In the genomic region with DNA sequence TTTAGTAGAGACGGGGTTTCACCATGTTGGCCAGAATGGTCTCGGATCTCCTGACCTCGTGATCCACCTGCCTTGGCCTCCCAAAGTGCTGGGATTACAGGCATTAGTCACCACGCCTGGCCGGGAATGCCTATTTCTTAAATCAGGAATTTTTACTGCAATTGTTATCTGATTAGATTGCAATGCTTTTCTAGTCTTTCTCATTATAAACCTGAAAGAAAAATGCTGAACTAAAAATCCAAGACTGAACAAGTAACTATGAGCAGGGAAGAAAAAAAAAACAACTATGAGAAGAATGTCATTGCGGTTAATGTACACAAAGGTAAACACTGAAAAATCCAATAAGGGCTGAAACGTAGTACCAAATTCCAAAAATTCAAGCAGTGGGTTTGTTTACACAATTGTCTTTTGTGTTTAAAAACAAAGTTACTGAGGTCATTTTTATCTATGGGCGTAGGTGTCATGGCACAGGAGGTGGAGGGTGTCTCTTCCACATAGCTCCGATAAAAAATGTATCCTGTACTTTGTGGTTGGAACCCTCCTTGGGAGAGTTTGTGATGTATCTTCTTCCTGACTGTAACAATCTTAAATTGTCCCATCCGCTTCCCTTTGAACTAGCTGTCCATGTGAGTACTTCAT, we compare ENCODE assay signal across 8 cellular contexts. TPM values are rescaled to one million over a fixed set of nuclear protein-coding genes. Genes with fewer than 3 reads are reported as not detected.
DNase-seq lines count a peak whose midpoint lies in the region; ATAC-seq and TF ChIP-seq lines count a peak whose summit lies in the region.

No MANE protein-coding gene starts in this region.

- TF ChIP-seq CTCF in BJ (IDR thresholded peaks at IDR 0.05; ENCODE audit: insufficient read depth, low read depth, low read length) (no peak), KMS-11 (conservative IDR thresholded peaks at IDR 0.05; ENCODE audit: low read depth, low read length) (no peak), MCF 10A (IDR thresholded peaks at IDR 0.05; ENCODE audit: unreplicated experiment) (no peak)

- no peaks in the 10 kb centered on the region for H3K27me3 ChIP-seq in BJ (ENCODE audit: control insufficient read depth, insufficient read depth, low read length)
- H3K27me3 ChIP-seq in KMS-11 (ENCODE audit: insufficient read depth, low read depth): no peaks in the 10 kb centered on the region
- no peaks in the 10 kb centered on the region for H3K27me3 ChIP-seq in muscle layer of duodenum (ENCODE audit: low read depth, low read length)

- H2AFZ ChIP-seq in KMS-11 (ENCODE audit: low read depth): peak overlapping the region; percentile 55; the same call in 1 of the 2 replicates

- H3K79me2 ChIP-seq in KMS-11 (ENCODE audit: insufficient read depth, low read depth): no peaks in the 10 kb centered on the region

- intact Hi-C loops in MCF 10A (cut with micrococcal nuclease): loop anchor here (5.0 to 10.0 kb wide), 2 partner anchors 76 to 288 kb away; no protein-coding TSS in a partner anchor

- no peak for ATAC-seq in GM19467 (IDR thresholded peaks at IDR 0.05; ENCODE audit: unreplicated experiment)

- no peaks in the 10 kb centered on the region for H3K36me3 ChIP-seq in BJ (ENCODE audit: control insufficient read depth, insufficient read depth, low read length)
- H3K36me3 ChIP-seq in KMS-11 (ENCODE audit: insufficient read depth): no peaks in the 10 kb centered on the region
- H3K36me3 ChIP-seq in muscle layer of duodenum (ENCODE audit: control insufficient read depth in 1 of 2, insufficient read depth in 2 of 2, low read length in 2 of 2): no peaks in the 10 kb centered on the region

- POLR2A ChIA-PET in BJ (lab: Charles Lee): no interaction called here
- POLR2A ChIA-PET in MCF 10A (lab: Yijun Ruan, JAX): interaction anchor here (0.7 to 7.7 kb wide), 10 partner anchors 8 to 416 kb away, joined by 3 to 51 read pairs (median 4); partner anchors contain the start of genes LIAS, RPL9 and TMEM156

- CTCF ChIA-PET in BJ (lab: Yijun Ruan, JAX) (interaction anchor here (1.0 to 1.7 kb wide), 3 partner anchors 9 to 13 kb away, joined by 3 to 5 read pairs (median 3); no protein-coding TSS in a partner anchor), MCF 10A (lab: Yijun Ruan, JAX) (interaction anchor here (0.6 to 1.8 kb wide), 6 partner anchors 32 to 1171 kb away, joined by 3 to 6 read pairs (median 3); no protein-coding TSS in a partner anchor)

- no peaks in the 10 kb centered on the region for H3K9me3 ChIP-seq in muscle layer of duodenum (ENCODE audit: control insufficient read depth in 1 of 2, low read length in 2 of 2)

- H3K4me3 Mint-ChIP-seq in MCF 10A (ENCODE audit: unreplicated experiment): peak overlapping the region; percentile 72

- H3K4me1 ChIP-seq in KMS-11 (ENCODE audit: low read depth, poor library complexity, severe bottlenecking): peaks cover 19% of the 10 kb centered on the region
- H3K4me1 ChIP-seq in muscle layer of duodenum (ENCODE audit: control insufficient read depth in 1 of 2, insufficient read depth in 2 of 2, low read length in 2 of 2): peaks cover 13 to 30% of the 10 kb centered on the region in 2 donors

- H3K4me1 Mint-ChIP-seq in MCF 10A (ENCODE audit: insufficient read depth, unreplicated experiment): peaks cover 35% of the 10 kb centered on the region

- H3K4me2 ChIP-seq in KMS-11: peak overlapping the region; percentile 59

- H3K27ac ChIP-seq in KMS-11 (peak overlapping the region; percentile 28; the same call in 1 of the 2 replicates), muscle layer of duodenum (ENCODE audit: low read length) (peak overlapping the region; percentile 74)

- no peaks in the 10 kb centered on the region for H3K9me3 Mint-ChIP-seq in MCF 10A (ENCODE audit: unreplicated experiment)

- H3K27ac Mint-ChIP-seq in MCF 10A (ENCODE audit: low read depth, unreplicated experiment): peak overlapping the region; percentile 73

- BruUV-seq in MCF 10A (replicated peaks; lab: Mats Ljungman, UMichigan): no TSS peak

- DNase-seq in BJ (ENCODE audit: low read depth) (peak; percentile 39), MCF 10A (ENCODE audit: unreplicated experiment) (peak; percentile 66), MV-4-11 (lab: John Stamatoyannopoulos, UW) (no peak), NCI-H748 (lab: John Stamatoyannopoulos, UW; ENCODE audit: unreplicated experiment) (no peak), iPS-NIHi11 (ENCODE audit: low spot score) (no peak)

- H3K36me3 Mint-ChIP-seq in MCF 10A (ENCODE audit: insufficient read depth, unreplicated experiment): peaks cover 23% of the 10 kb centered on the region

- H3K4me3 ChIP-seq in BJ (ENCODE audit: low read depth, low read length) (no peak overlapping the region), KMS-11 (IDR thresholded peaks at IDR 0.05; ENCODE audit: insufficient read depth, low read depth, low read length) (no peak overlapping the region), muscle layer of duodenum (ENCODE audit: low read depth in 1 of 2, low read length in 2 of 2) (peak overlapping the region in 1 of 2 donors; percentile 75)

- H3K9ac ChIP-seq in KMS-11: peak overlapping the region; percentile 25; the same call in 1 of the 2 replicates

- no peaks in the 10 kb centered on the region for H4K20me1 ChIP-seq in KMS-11 (ENCODE audit: insufficient read depth)

- H3K27me3 Mint-ChIP-seq in MCF 10A (ENCODE audit: insufficient read depth, unreplicated experiment): no peaks in the 10 kb centered on the region

RNA-seq across cellular contexts. Expression of gene TMEM156, which starts 11.0 kb away (rescaled TPM):
- 0.07 and 0.15 TPM in 2 replicates for polyA plus RNA-seq in BJ (2011; rRNA removed)
- 0.19 TPM in 1 of 2 replicates, not detected in the other for polyA minus RNA-seq in BJ (2011; rRNA and poly(A)+ RNA removed)
- total RNA-seq in MCF 10A (2022): 5.3 and 7.0 TPM in 2 replicates

RNA-seq across cellular contexts. Expression of gene KLHL5, which starts 18.9 kb away (rescaled TPM):
- 77.4 and 108 TPM in 2 replicates for polyA plus RNA-seq in BJ (2011; rRNA removed)
- 84.5 and 88.1 TPM in 2 replicates for polyA minus RNA-seq in BJ (2011; rRNA and poly(A)+ RNA removed)
- total RNA-seq in MCF 10A (2022): 59.2 and 67.7 TPM in 2 replicates

Comparison
In these comparisons a context has a peak if more than half of its experiments do, and no peak if none do; other contexts are left out.
1. DNase-seq: peak in BJ (single experiment) and MCF 10A (single experiment); none in MV-4-11 (single experiment), NCI-H748 (single experiment) and iPS-NIHi11 (single experiment).